Comparison of ENCODE assay signal across 11 cellular contexts in genomic region chr6:11197175-11197535, GRCh38. TPM values are rescaled to one million over a fixed set of nuclear protein-coding genes. Genes with fewer than 3 reads are reported as not detected.
DNase-seq lines count a peak whose midpoint lies in the region; ATAC-seq and TF ChIP-seq lines count a peak whose summit lies in the region.
"Had no signal": no experiment of that assay in that cellular context is flagged by ENCODE, and none has a peak within 500 bp of the region (broad histone marks: within the 10 kb centered on the region; RNA-seq: fewer than 3 reads in every experiment).

No MANE protein-coding gene starts in this region.

- peaks cover 1% of the 10 kb centered on the region for H3K9me3 Mint-ChIP-seq in activated naive CD8-positive, alpha-beta T cell treated with anti-CD3 and anti-CD28 coated beads, Interleukin-2, amount 10 ng/mL, durations not matched to agents 7 days and 5 days
- no peaks in the 10 kb centered on the region for H3K9me3 Mint-ChIP-seq in activated naive CD8-positive, alpha-beta T cell treated with anti-CD3 and anti-CD28 coated beads, Interleukin-2, amount 50 U/mL, for 24 hours
- peaks cover 3% of the 10 kb centered on the region for H3K9me3 Mint-ChIP-seq in type B pancreatic cell
- H3K9me3 Mint-ChIP-seq: stimulated activated effector memory CD8-positive, alpha-beta T cell treated with anti-CD3 and anti-CD28 coated beads, Interleukin-12 subunit alpha, Interleukin-12 subunit beta, amount 100 ng/mL, for 72 hours had no signal

- intact Hi-C loops in left lung (cut with DNase I): no loop called here

- peaks cover 79% of the 10 kb centered on the region for H3K36me3 Mint-ChIP-seq in activated naive CD8-positive, alpha-beta T cell treated with anti-CD3 and anti-CD28 coated beads, Interleukin-2, amount 10 ng/mL, durations not matched to agents 7 days and 5 days
- H3K36me3 Mint-ChIP-seq in activated naive CD8-positive, alpha-beta T cell treated with anti-CD3 and anti-CD28 coated beads, Interleukin-2, amount 50 U/mL, for 24 hours (ENCODE audit: low read depth): peaks cover 50% of the 10 kb centered on the region
- H3K36me3 Mint-ChIP-seq in type B pancreatic cell: peaks cover 45% of the 10 kb centered on the region

- H3K4me1 ChIP-seq in left lung: peaks cover 9 to 54% of the 10 kb centered on the region in 2 donors

- no peaks in the 10 kb centered on the region for H3K9me3 ChIP-seq in left lung
- H3K9me3 ChIP-seq: pancreas had no signal

- H3K27me3 ChIP-seq in left lung: no peaks in the 10 kb centered on the region
- H3K27me3 ChIP-seq: pancreas had no signal

- peaks cover 51% of the 10 kb centered on the region for H3K4me1 Mint-ChIP-seq in activated naive CD8-positive, alpha-beta T cell treated with anti-CD3 and anti-CD28 coated beads, Interleukin-2, amount 10 ng/mL, durations not matched to agents 7 days and 5 days
- H3K4me1 Mint-ChIP-seq in activated naive CD8-positive, alpha-beta T cell treated with anti-CD3 and anti-CD28 coated beads, Interleukin-2, amount 50 U/mL, for 24 hours: peaks cover 34% of the 10 kb centered on the region
- H3K4me1 Mint-ChIP-seq in type B pancreatic cell (ENCODE audit: unreplicated experiment): peaks cover 48% of the 10 kb centered on the region

- no peak for DNase-seq in activated naive CD8-positive, alpha-beta T cell treated with anti-CD3 and anti-CD28 coated beads, Interleukin-2, amount 10 ng/mL, durations not matched to agents 7 days and 5 days
- DNase-seq in activated naive CD8-positive, alpha-beta T cell treated with anti-CD3 and anti-CD28 coated beads, Interleukin-2, amount 50 U/mL, for 24 hours: no peak
- DNase-seq in amniotic epithelial cell (ENCODE audit: low read depth): peak; percentile 81
- no peak for DNase-seq in left lung
- no peak for DNase-seq in type B pancreatic cell (ENCODE audit: extremely low spot score, unreplicated experiment)
- DNase-seq in SK-N-DZ (ENCODE audit: low spot score): no peak
- DNase-seq in GM20000 (ENCODE audit: low spot score): no peak
- DNase-seq: pancreas, RPMI8226 had no signal

- peak overlapping the region; percentile 66 for H3K27ac Mint-ChIP-seq in activated naive CD8-positive, alpha-beta T cell treated with anti-CD3 and anti-CD28 coated beads, Interleukin-2, amount 10 ng/mL, durations not matched to agents 7 days and 5 days
- H3K27ac Mint-ChIP-seq in activated naive CD8-positive, alpha-beta T cell treated with anti-CD3 and anti-CD28 coated beads, Interleukin-2, amount 50 U/mL, for 24 hours: no peak overlapping the region
- H3K27ac Mint-ChIP-seq in type B pancreatic cell: peak overlapping the region; percentile 66
- H3K27ac Mint-ChIP-seq: stimulated activated effector memory CD8-positive, alpha-beta T cell treated with anti-CD3 and anti-CD28 coated beads, Interleukin-12 subunit alpha, Interleukin-12 subunit beta, amount 100 ng/mL, for 72 hours had no signal

- no peak overlapping the region for H3K4me3 ChIP-seq in left lung
- H3K4me3 ChIP-seq: pancreas had no signal

- H3K27ac ChIP-seq in left lung: peak overlapping the region; percentile 4 to 35

- H3K36me3 ChIP-seq in left lung: peaks cover 2 to 58% of the 10 kb centered on the region in 2 donors
- H3K36me3 ChIP-seq: pancreas had no signal

- TF ChIP-seq CTCF in left lung (IDR thresholded peaks at IDR 0.05) (no peak), type B pancreatic cell (conservative IDR thresholded peaks at IDR 0.05) (no peak), GM20000 (IDR thresholded peaks at IDR 0.05; ENCODE audit: extremely low read depth, missing control alignments) (no peak)

- POLR2A ChIA-PET in activated naive CD8-positive, alpha-beta T cell treated with anti-CD3 and anti-CD28 coated beads, Interleukin-2, amount 10 ng/mL, durations not matched to agents 7 days and 5 days (lab: Charles Lee): interaction anchor here (1.6 kb wide), 1 partner anchor 14 kb away, joined by 4 read pairs; no protein-coding TSS in a partner anchor

- no peak overlapping the region for H3K4me3 Mint-ChIP-seq in activated naive CD8-positive, alpha-beta T cell treated with anti-CD3 and anti-CD28 coated beads, Interleukin-2, amount 10 ng/mL, durations not matched to agents 7 days and 5 days
- H3K4me3 Mint-ChIP-seq in activated naive CD8-positive, alpha-beta T cell treated with anti-CD3 and anti-CD28 coated beads, Interleukin-2, amount 50 U/mL, for 24 hours: no peak overlapping the region
- peak overlapping the region; percentile 66 for H3K4me3 Mint-ChIP-seq in type B pancreatic cell
- H3K4me3 Mint-ChIP-seq: stimulated activated effector memory CD8-positive, alpha-beta T cell treated with anti-CD3 and anti-CD28 coated beads, Interleukin-12 subunit alpha, Interleukin-12 subunit beta, amount 100 ng/mL, for 72 hours had no signal

- no peak for ATAC-seq in activated naive CD8-positive, alpha-beta T cell treated with anti-CD3 and anti-CD28 coated beads, Interleukin-2, amount 10 ng/mL, durations not matched to agents 7 days and 5 days (ENCODE audit: low read depth)
- no peak for ATAC-seq in activated naive CD8-positive, alpha-beta T cell treated with anti-CD3 and anti-CD28 coated beads, Interleukin-2, amount 50 U/mL, for 24 hours
- ATAC-seq in left lung (no peak), HG03460 (IDR thresholded peaks at IDR 0.05; ENCODE audit: unreplicated experiment) (no peak)
- ATAC-seq: pancreas; stimulated activated effector memory CD8-positive, alpha-beta T cell treated with anti-CD3 and anti-CD28 coated beads, Interleukin-12 subunit alpha, Interleukin-12 subunit beta, amount 100 ng/mL, for 72 hours had no signal

- no peaks in the 10 kb centered on the region for H3K27me3 Mint-ChIP-seq in activated naive CD8-positive, alpha-beta T cell treated with anti-CD3 and anti-CD28 coated beads, Interleukin-2, amount 10 ng/mL, durations not matched to agents 7 days and 5 days
- no peaks in the 10 kb centered on the region for H3K27me3 Mint-ChIP-seq in activated naive CD8-positive, alpha-beta T cell treated with anti-CD3 and anti-CD28 coated beads, Interleukin-2, amount 50 U/mL, for 24 hours
- H3K27me3 Mint-ChIP-seq in type B pancreatic cell: no peaks in the 10 kb centered on the region

RNA-seq across cellular contexts. Expression of gene NEDD9, which starts 35.3 kb away (rescaled TPM):
- total RNA-seq in activated naive CD8-positive, alpha-beta T cell treated with anti-CD3 and anti-CD28 coated beads, Interleukin-2, amount 10 ng/mL, durations not matched to agents 7 days and 5 days: 10 to 100 TPM; 72.2 to 80.8 TPM
- total RNA-seq in left lung (100 to 1,000 TPM; 101 to 193 TPM), type B pancreatic cell (ENCODE audit: low replicate concordance) (21.3 and 29.0 TPM in 2 replicates)
- 0.14 and 0.31 TPM in 2 replicates for polyA plus RNA-seq in SK-N-DZ (2014; cell fraction: cytosol; rRNA removed)
- polyA plus RNA-seq in SK-N-DZ (2014; cell fraction: nucleus; rRNA removed): 0.13 and 0.14 TPM in 2 replicates
